Comparison of ENCODE assay signal across 11 cellular contexts in the genomic region with DNA sequence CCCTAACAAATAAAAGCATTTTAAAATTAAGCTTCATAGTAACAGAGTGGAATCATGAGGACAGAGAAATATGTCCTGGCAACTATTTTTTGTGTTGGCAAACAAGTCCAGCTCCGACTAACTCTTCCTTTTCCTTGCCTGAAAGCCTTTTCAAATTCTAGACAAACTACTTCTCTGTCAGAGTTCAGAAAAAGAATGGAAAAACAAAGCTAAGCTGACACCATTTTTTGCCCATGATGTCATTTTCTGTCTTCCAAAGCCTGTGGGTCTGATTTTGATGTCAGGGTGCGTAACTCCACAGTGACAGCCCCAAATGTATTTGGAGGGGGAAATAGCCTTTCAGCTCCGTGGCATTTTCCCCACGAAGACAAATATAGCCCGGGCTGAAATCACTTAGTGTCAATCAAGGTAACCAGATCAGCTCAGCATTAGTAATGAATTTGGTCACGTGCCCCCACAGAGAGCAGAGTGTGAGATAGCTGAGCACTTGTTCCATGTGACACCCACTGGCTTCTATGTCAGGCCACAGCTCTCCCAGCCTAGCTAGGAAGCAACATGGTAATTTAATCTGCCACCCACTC.
DNase-seq lines count a peak whose midpoint lies in the region; ATAC-seq lines count a peak whose summit lies in the region.
"Had no signal": no experiment of that assay in that cellular context is flagged by ENCODE, and none has a peak within 500 bp of the region (broad histone marks: within the 10 kb centered on the region; RNA-seq: fewer than 3 reads in every experiment).

No MANE protein-coding gene starts in this region.

- H2AFZ ChIP-seq in Karpas-422 (ENCODE audit: low read length): 0 out of 2 replicates have a peak overlapping the region, but pooled peaks have one; percentile 2
- H2AFZ ChIP-seq: PC-9 had no signal

- peaks cover 30% of the 10 kb centered on the region for H3K4me1 ChIP-seq in Karpas-422 (ENCODE audit: low read length)

- no peak overlapping the region for H3K4me2 ChIP-seq in Karpas-422 (ENCODE audit: low read depth, low read length, poor library complexity, severe bottlenecking)

- ATAC-seq in HG03439 (IDR thresholded peaks at IDR 0.05; ENCODE audit: unreplicated experiment): no peak
- no peak for ATAC-seq in GM19463 (IDR thresholded peaks at IDR 0.05; ENCODE audit: unreplicated experiment)
- ATAC-seq in HG03135 (IDR thresholded peaks at IDR 0.05; ENCODE audit: unreplicated experiment): no peak

- no peaks in the 10 kb centered on the region for H3K36me3 ChIP-seq in Karpas-422 (ENCODE audit: insufficient read depth, low read length)

- H3K9ac ChIP-seq in Karpas-422 (ENCODE audit: low read length): no peak overlapping the region

- no peaks in the 10 kb centered on the region for H3K27me3 ChIP-seq in Karpas-422 (ENCODE audit: low read length)

- H3K9me2 ChIP-seq in Karpas-422 (replicated peaks; ENCODE audit: insufficient read depth, low read length): no peaks in the 10 kb centered on the region

- DNase-seq in Karpas-422 (no peak), OCI-M1 (lab: John Stamatoyannopoulos, UW) (peak; percentile 7), globus pallidus (ENCODE audit: low spot score) (peak; percentile 27), retina (peak; percentile 54), NCI-H345 treated with DMSO at 0.1 percent for 48 hours (lab: John Stamatoyannopoulos, UW; ENCODE audit: unreplicated experiment) (no peak)
- DNase-seq: activated CD8-positive, alpha-beta memory T cell treated with anti-CD3 and anti-CD28 coated beads, Interleukin-2, amount 50 U/mL, for 48 hours; effector CD8-positive, alpha-beta T cell had no signal

- no peaks in the 10 kb centered on the region for H3K79me2 ChIP-seq in Karpas-422 (ENCODE audit: low read length)

- H3K27ac ChIP-seq in Karpas-422 (ENCODE audit: low read length): no peak overlapping the region

- H3K4me3 ChIP-seq in Karpas-422 (ENCODE audit: low read length): no peak overlapping the region
- H3K4me3 ChIP-seq: PC-9 had no signal

- no peaks in the 10 kb centered on the region for H3K9me3 ChIP-seq in Karpas-422 (ENCODE audit: low read length)

- H4K20me1 ChIP-seq in Karpas-422 (ENCODE audit: insufficient read depth, low read depth, low read length): no peaks in the 10 kb centered on the region

Comparison
In these comparisons a context has a peak if more than half of its experiments do, and no peak if none do; other contexts are left out.
1. DNase-seq: peak in OCI-M1 (single experiment), globus pallidus (single experiment) and retina (single experiment); none in Karpas-422 (single experiment) and NCI-H345 treated with DMSO at 0.1 percent for 48 hours (single experiment).